Comparison of ENCODE assay signal across 18 cellular contexts in genomic region chr6:169965239-169965638, GRCh38.
DNase-seq lines count a peak whose midpoint lies in the region; ATAC-seq and TF ChIP-seq lines count a peak whose summit lies in the region.
"Had no signal": no experiment of that assay in that cellular context is flagged by ENCODE, and none has a peak within 500 bp of the region (broad histone marks: within the 10 kb centered on the region; RNA-seq: fewer than 3 reads in every experiment).

No MANE protein-coding gene starts in this region.

- H2BK5ac ChIP-seq in neuronal stem cell (ENCODE audit: low read length), result no peak overlapping the region

- H3K4me3 Mint-ChIP-seq in activated CD8-positive, alpha-beta T cell treated with anti-CD3 and anti-CD28 coated beads, Interleukin-2, amount 10 ng/mL, durations not matched to agents 7 days and 5 days, result no peak overlapping the region
- no peak overlapping the region for H3K4me3 Mint-ChIP-seq in activated CD8-positive, alpha-beta T cell treated with anti-CD3 and anti-CD28 coated beads for 36 hours
- H3K4me3 Mint-ChIP-seq: CD14-positive monocyte; CD8-positive, alpha-beta T cell; H9 had no signal

- H3K27ac ChIP-seq in colonic mucosa, result no peak overlapping the region
- H3K27ac ChIP-seq in neuronal stem cell (replicated peaks; ENCODE audit: low read length), result no peak overlapping the region

- H3K9me3 Mint-ChIP-seq in activated CD8-positive, alpha-beta T cell treated with anti-CD3 and anti-CD28 coated beads, Interleukin-2, amount 10 ng/mL, durations not matched to agents 7 days and 5 days (ENCODE audit: insufficient read depth), result no peaks in the 10 kb centered on the region
- no peaks in the 10 kb centered on the region for H3K9me3 Mint-ChIP-seq in activated CD8-positive, alpha-beta T cell treated with anti-CD3 and anti-CD28 coated beads for 36 hours
- H3K9me3 Mint-ChIP-seq: CD8-positive, alpha-beta T cell; IgD-negative memory B cell had no signal

- H3K14ac ChIP-seq in neuronal stem cell (ENCODE audit: low read length), result no peak overlapping the region

- in situ Hi-C loops in G401 (cut with HindIII; ENCODE audit: low sequenced_read_pairs), result no loop called here

- H4K91ac ChIP-seq in neuronal stem cell (ENCODE audit: low read depth, low read length, poor library complexity), result no peak overlapping the region

- no peak overlapping the region for H3K27ac Mint-ChIP-seq in activated CD8-positive, alpha-beta T cell treated with anti-CD3 and anti-CD28 coated beads, Interleukin-2, amount 10 ng/mL, durations not matched to agents 7 days and 5 days
- H3K27ac Mint-ChIP-seq in activated CD8-positive, alpha-beta T cell treated with anti-CD3 and anti-CD28 coated beads for 36 hours, result no peak overlapping the region
- H3K27ac Mint-ChIP-seq: CD14-positive monocyte; CD8-positive, alpha-beta T cell; H9 had no signal

- TF ChIP-seq CTCF in activated CD8-positive, alpha-beta T cell treated with anti-CD3 and anti-CD28 coated beads for 36 hours (IDR thresholded peaks at IDR 0.05), result no peak
- no peak for TF ChIP-seq CTCF in colonic mucosa (IDR thresholded peaks at IDR 0.05)

- H3K9me3 ChIP-seq in colonic mucosa (no peaks in the 10 kb centered on the region), neuronal stem cell (replicated peaks in 1 of 2; ENCODE audit: control insufficient read depth in 2 of 2, insufficient read depth in 1 of 2, low read depth in 1 of 2, low read length in 2 of 2) (peaks cover 0 to 6% of the 10 kb centered on the region in 2 donors)
- H3K9me3 ChIP-seq: BE2C had no signal

- no peak for ATAC-seq in activated CD8-positive, alpha-beta T cell treated with anti-CD3 and anti-CD28 coated beads, Interleukin-2, amount 10 ng/mL, durations not matched to agents 7 days and 5 days
- ATAC-seq in activated CD8-positive, alpha-beta T cell treated with anti-CD3 and anti-CD28 coated beads for 36 hours, result no peak
- ATAC-seq in GM19455 (IDR thresholded peaks at IDR 0.05; ENCODE audit: unreplicated experiment), result no peak
- ATAC-seq: CD8-positive, alpha-beta T cell had no signal

- H2BK120ac ChIP-seq in neuronal stem cell (ENCODE audit: low read depth, low read length), result no peak overlapping the region

- no peak overlapping the region for H3K9ac ChIP-seq in colonic mucosa (ENCODE audit: low read depth in 2 of 2, low read length in 2 of 2)
- no peak overlapping the region for H3K9ac ChIP-seq in neuronal stem cell (ENCODE audit: low read depth, low read length, poor library complexity)

- WGBS in neuronal stem cell (ENCODE audit: extremely low coverage in 2 of 2, insufficient read length in 2 of 2, insufficient replicate concordance in 1 of 2), 2 donors, result no CpG with 5 or more reads among the region's 6 CpGs

- H3K4me1 ChIP-seq in colonic mucosa, result no peaks in the 10 kb centered on the region
- H3K4me1 ChIP-seq in neuronal stem cell (ENCODE audit: control insufficient read depth in 2 of 2, insufficient read depth in 1 of 2, low read depth in 1 of 2, low read length in 2 of 2), result peaks cover 0 to 7% of the 10 kb centered on the region in 2 donors
- H3K4me1 ChIP-seq: BE2C had no signal

- H3K4me1 Mint-ChIP-seq in activated CD8-positive, alpha-beta T cell treated with anti-CD3 and anti-CD28 coated beads, Interleukin-2, amount 10 ng/mL, durations not matched to agents 7 days and 5 days (ENCODE audit: low read depth), result peaks cover 5% of the 10 kb centered on the region
- peaks cover 7% of the 10 kb centered on the region for H3K4me1 Mint-ChIP-seq in activated CD8-positive, alpha-beta T cell treated with anti-CD3 and anti-CD28 coated beads for 36 hours (ENCODE audit: low read depth)

- H3K36me3 ChIP-seq in colonic mucosa (no peaks in the 10 kb centered on the region), neuronal stem cell (replicated peaks in 1 of 2; ENCODE audit: control insufficient read depth in 2 of 2, insufficient read depth in 2 of 2, low read length in 2 of 2) (no peaks in the 10 kb centered on the region)
- H3K36me3 ChIP-seq: BE2C had no signal

- H3K27me3 ChIP-seq in colonic mucosa (no peaks in the 10 kb centered on the region), neuronal stem cell (ENCODE audit: control insufficient read depth in 3 of 3, insufficient read depth in 3 of 3, low read depth in 1 of 3, low read length in 3 of 3) (peaks cover 0 to 4% (median 0%) of the 10 kb centered on the region in 3 experiments)
- H3K27me3 ChIP-seq: BE2C had no signal

- no peak overlapping the region for H2AK5ac ChIP-seq in neuronal stem cell (ENCODE audit: low read depth, low read length)

- H3K4me2 ChIP-seq in neuronal stem cell (ENCODE audit: insufficient read depth, low read length, poor library complexity, severe bottlenecking), result no peak overlapping the region

- no peak overlapping the region for H2BK12ac ChIP-seq in neuronal stem cell (ENCODE audit: low read length)

- H3K4me3 ChIP-seq in colonic mucosa (no peak overlapping the region), neuronal stem cell (ENCODE audit: low read length in 2 of 2) (no peak overlapping the region)

- H3K79me1 ChIP-seq in neuronal stem cell (ENCODE audit: low read depth, low read length), result no peaks in the 10 kb centered on the region

- no peak overlapping the region for H4K8ac ChIP-seq in neuronal stem cell (ENCODE audit: low read depth, low read length)

- peak; percentile 12 for DNase-seq in activated CD8-positive, alpha-beta T cell treated with anti-CD3 and anti-CD28 coated beads, Interleukin-2, amount 10 ng/mL, durations not matched to agents 7 days and 5 days
- no peak for DNase-seq in activated CD8-positive, alpha-beta T cell treated with anti-CD3 and anti-CD28 coated beads for 36 hours
- DNase-seq in G401 (ENCODE audit: low spot score), result peak; percentile 55
- peak; percentile 9 for DNase-seq in colonic mucosa
- peak; percentile 10 for DNase-seq in stimulated activated CD8-positive, alpha-beta memory T cell treated with anti-CD3 and anti-CD28 coated beads, Interleukin-4, amount 100 ng/mL, for 48 hours
- no peak for DNase-seq in neuronal stem cell (ENCODE audit: low spot score)
- DNase-seq: BE2C, COR-L47, DMS153, DMS79 treated with DMSO at 0.1 percent for 48 hours, EL, GDM1, GOT3, H9 had no signal

- H3K36me3 Mint-ChIP-seq in activated CD8-positive, alpha-beta T cell treated with anti-CD3 and anti-CD28 coated beads, Interleukin-2, amount 10 ng/mL, durations not matched to agents 7 days and 5 days (ENCODE audit: low read depth), result no peaks in the 10 kb centered on the region
- H3K36me3 Mint-ChIP-seq in activated CD8-positive, alpha-beta T cell treated with anti-CD3 and anti-CD28 coated beads for 36 hours (ENCODE audit: low read depth), result no peaks in the 10 kb centered on the region
- H3K36me3 Mint-ChIP-seq: CD14-positive monocyte; CD8-positive, alpha-beta T cell; IgD-negative memory B cell had no signal

- H3K4ac ChIP-seq in neuronal stem cell (ENCODE audit: low read length), result no peak overlapping the region

- POLR2A ChIA-PET in activated CD8-positive, alpha-beta T cell treated with anti-CD3 and anti-CD28 coated beads, Interleukin-2, amount 10 ng/mL, durations not matched to agents 7 days and 5 days (lab: Charles Lee), result no interaction called here
- POLR2A ChIA-PET in activated CD8-positive, alpha-beta T cell treated with anti-CD3 and anti-CD28 coated beads for 36 hours (lab: Charles Lee), result interaction anchor here (0.9 kb wide), 1 partner anchor 182 kb away, joined by 3 read pairs; no protein-coding TSS in a partner anchor

- CTCF ChIA-PET in activated CD8-positive, alpha-beta T cell treated with anti-CD3 and anti-CD28 coated beads, Interleukin-2, amount 10 ng/mL, durations not matched to agents 7 days and 5 days (lab: Charles Lee), result interaction anchor here (1.7 kb wide), 1 partner anchor 14 kb away, joined by 6 read pairs; no protein-coding TSS in a partner anchor
- CTCF ChIA-PET in activated CD8-positive, alpha-beta T cell treated with anti-CD3 and anti-CD28 coated beads for 36 hours (lab: Charles Lee), result interaction anchor here (1.3 to 5.7 kb wide), 3 partner anchors 15 to 133 kb away, joined by 3 to 24 read pairs (median 5); no protein-coding TSS in a partner anchor

- intact Hi-C loops in activated CD8-positive, alpha-beta T cell treated with anti-CD3 and anti-CD28 coated beads for 36 hours (cut with micrococcal nuclease), result no loop called here
- intact Hi-C loops in colonic mucosa (cut with DNase I), result no loop called here

- no peak overlapping the region for H2BK15ac ChIP-seq in neuronal stem cell (ENCODE audit: low read length)

- H3K18ac ChIP-seq in neuronal stem cell (ENCODE audit: low read length), result no peak overlapping the region

- H2AFZ ChIP-seq in neuronal stem cell (ENCODE audit: low read length), result no peak overlapping the region

- H3K27me3 Mint-ChIP-seq in activated CD8-positive, alpha-beta T cell treated with anti-CD3 and anti-CD28 coated beads, Interleukin-2, amount 10 ng/mL, durations not matched to agents 7 days and 5 days (ENCODE audit: low read depth), result peaks cover 13% of the 10 kb centered on the region
- H3K27me3 Mint-ChIP-seq in activated CD8-positive, alpha-beta T cell treated with anti-CD3 and anti-CD28 coated beads for 36 hours, result peaks cover 2% of the 10 kb centered on the region

- no peak overlapping the region for H3K23ac ChIP-seq in neuronal stem cell (ENCODE audit: low read depth, low read length, poor library complexity)

Comparison
In these comparisons a context has a peak if more than half of its experiments do, and no peak if none do; other contexts are left out.
1. DNase-seq: peak in activated CD8-positive, alpha-beta T cell treated with anti-CD3 and anti-CD28 coated beads, Interleukin-2, amount 10 ng/mL, durations not matched to agents 7 days and 5 days (single experiment), G401 (single experiment), colonic mucosa (single experiment) and stimulated activated CD8-positive, alpha-beta memory T cell treated with anti-CD3 and anti-CD28 coated beads, Interleukin-4, amount 100 ng/mL, for 48 hours (single experiment); none in activated CD8-positive, alpha-beta T cell treated with anti-CD3 and anti-CD28 coated beads for 36 hours (single experiment) and neuronal stem cell (single experiment).